13 cellular contexts compared by ENCODE assay signal in the genomic region with DNA sequence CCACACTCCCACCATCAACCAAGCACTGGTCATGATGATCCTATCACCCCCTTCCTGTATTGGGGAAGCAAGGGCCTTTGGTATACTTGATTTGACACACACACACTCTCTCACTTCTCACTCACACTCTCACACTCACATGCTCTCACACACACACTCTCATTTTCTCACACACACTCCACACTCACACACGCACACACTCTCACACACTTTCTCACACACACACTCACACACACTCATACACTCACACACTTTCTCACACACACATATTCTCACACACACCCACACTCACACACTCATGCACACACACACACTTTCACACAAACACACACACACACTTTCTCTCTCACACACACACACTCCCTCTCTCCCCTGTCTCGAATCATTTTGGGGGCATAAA. TPM values are rescaled to one million over a fixed set of nuclear protein-coding genes. Genes with fewer than 3 reads are reported as not detected.
DNase-seq lines count a peak whose midpoint lies in the region; ATAC-seq, FAIRE-seq and TF ChIP-seq lines count a peak whose summit lies in the region.
"Had no signal": no experiment of that assay in that cellular context is flagged by ENCODE, and none has a peak within 500 bp of the region (broad histone marks: within the 10 kb centered on the region; RNA-seq: fewer than 3 reads in every experiment).

No MANE protein-coding gene starts in this region.

- TF ChIP-seq CTCF in endodermal cell (conservative IDR thresholded peaks at IDR 0.05): no peak

- H3K9me3 ChIP-seq in BLaER1 (no peaks in the 10 kb centered on the region), endodermal cell (ENCODE audit: control insufficient read depth, low read length) (no peaks in the 10 kb centered on the region)

- no peak for DNase-seq in GM12892 (ENCODE audit: insufficient read length)
- no peak for DNase-seq in activated naive CD8-positive, alpha-beta T cell treated with anti-CD3 and anti-CD28 coated beads, Interleukin-2, amount 10 ng/mL, durations not matched to agents 7 days and 5 days
- DNase-seq in memory B cell (ENCODE audit: low spot score in 2 of 2): no peak
- DNase-seq in endodermal cell: no peak
- no peak for DNase-seq in H4 (ENCODE audit: low spot score)
- DNase-seq: activated CD4-positive, CD25-positive, alpha-beta regulatory T cell treated with anti-CD3 and anti-CD28 coated beads, Interleukin-2, amount 50 U/mL, for 72 hours; NCI-H1092; NCI-H524 had no signal

- H3K9ac ChIP-seq in BLaER1: no peak overlapping the region
- H3K9ac ChIP-seq in endodermal cell (ENCODE audit: extremely low read depth, low read length, poor library complexity, severe bottlenecking): no peak overlapping the region
- H3K9ac ChIP-seq: neural progenitor cell had no signal

- H3K27ac Mint-ChIP-seq in activated naive CD8-positive, alpha-beta T cell treated with anti-CD3 and anti-CD28 coated beads, Interleukin-2, amount 10 ng/mL, durations not matched to agents 7 days and 5 days: peak overlapping the region; percentile 93
- H3K27ac Mint-ChIP-seq in memory B cell (peak overlapping the region; percentile 69), endodermal cell (no peak overlapping the region)
- H3K27ac Mint-ChIP-seq: neural progenitor cell had no signal

- peak overlapping the region; percentile 48 for H3K4me3 Mint-ChIP-seq in activated naive CD8-positive, alpha-beta T cell treated with anti-CD3 and anti-CD28 coated beads, Interleukin-2, amount 10 ng/mL, durations not matched to agents 7 days and 5 days
- peak overlapping the region; percentile 2 for H3K4me3 Mint-ChIP-seq in memory B cell
- no peak overlapping the region for H3K4me3 Mint-ChIP-seq in endodermal cell
- H3K4me3 Mint-ChIP-seq: neural progenitor cell had no signal

- H3K4me3 ChIP-seq in BLaER1: no peak overlapping the region
- no peak overlapping the region for H3K4me3 ChIP-seq in endodermal cell (ENCODE audit: low read length)
- H3K4me3 ChIP-seq: neural progenitor cell had no signal

- H3K4me1 ChIP-seq in BLaER1: peaks cover 53% of the 10 kb centered on the region
- H3K4me1 ChIP-seq in endodermal cell (ENCODE audit: control insufficient read depth, insufficient read depth, low read length): no peaks in the 10 kb centered on the region
- H3K4me1 ChIP-seq: neural progenitor cell had no signal

- peaks cover 34% of the 10 kb centered on the region for H3K36me3 Mint-ChIP-seq in activated naive CD8-positive, alpha-beta T cell treated with anti-CD3 and anti-CD28 coated beads, Interleukin-2, amount 10 ng/mL, durations not matched to agents 7 days and 5 days
- no peaks in the 10 kb centered on the region for H3K36me3 Mint-ChIP-seq in memory B cell
- H3K36me3 Mint-ChIP-seq in endodermal cell (ENCODE audit: low read depth): peaks cover 11% of the 10 kb centered on the region

- H3K27ac ChIP-seq in BLaER1: peak overlapping the region; percentile 67; the same call in 1 of the 2 replicates
- no peak overlapping the region for H3K27ac ChIP-seq in endodermal cell (ENCODE audit: low read depth, low read length)
- H3K27ac ChIP-seq: neural progenitor cell had no signal

- WGBS in endodermal cell (ENCODE audit: insufficient coverage in 1 of 2, insufficient read length in 1 of 2), 2 experiments: 88 to 89% methylated on average over 2 of the region's 2 CpGs

- H3K4me2 ChIP-seq in BLaER1: peak overlapping the region; percentile 78
- H3K4me2 ChIP-seq: neural progenitor cell had no signal

- FAIRE-seq in GM12892 (lab: Jason Lieb, UNC): peak; percentile 86

- H4K20me1 ChIP-seq in BLaER1: no peaks in the 10 kb centered on the region

- no peak for TF ChIP-seq POLR2A in GM12892 (IDR thresholded peaks at IDR 0.05; ENCODE audit: low read depth, low read length)

- H3K4me1 Mint-ChIP-seq in activated naive CD8-positive, alpha-beta T cell treated with anti-CD3 and anti-CD28 coated beads, Interleukin-2, amount 10 ng/mL, durations not matched to agents 7 days and 5 days: peaks cover 64% of the 10 kb centered on the region
- H3K4me1 Mint-ChIP-seq in memory B cell (peaks cover 39% of the 10 kb centered on the region), endodermal cell (no peaks in the 10 kb centered on the region)
- H3K4me1 Mint-ChIP-seq: neural progenitor cell had no signal

- no peaks in the 10 kb centered on the region for H3K27me3 Mint-ChIP-seq in activated naive CD8-positive, alpha-beta T cell treated with anti-CD3 and anti-CD28 coated beads, Interleukin-2, amount 10 ng/mL, durations not matched to agents 7 days and 5 days
- H3K27me3 Mint-ChIP-seq in memory B cell (no peaks in the 10 kb centered on the region), endodermal cell (ENCODE audit: insufficient read depth) (peaks cover 11% of the 10 kb centered on the region)

- no peaks in the 10 kb centered on the region for H3K36me3 ChIP-seq in BLaER1
- H3K36me3 ChIP-seq in endodermal cell (ENCODE audit: control insufficient read depth, insufficient read depth, low read length): no peaks in the 10 kb centered on the region
- H3K36me3 ChIP-seq: neural progenitor cell had no signal

- POLR2A ChIA-PET in activated naive CD8-positive, alpha-beta T cell treated with anti-CD3 and anti-CD28 coated beads, Interleukin-2, amount 10 ng/mL, durations not matched to agents 7 days and 5 days (lab: Charles Lee): interaction anchor here (0.7 to 2.7 kb wide), 3 partner anchors 22 to 30 kb away, joined by 3 to 25 read pairs (median 4); no protein-coding TSS in a partner anchor

- H3K9me3 Mint-ChIP-seq in activated naive CD8-positive, alpha-beta T cell treated with anti-CD3 and anti-CD28 coated beads, Interleukin-2, amount 10 ng/mL, durations not matched to agents 7 days and 5 days: no peaks in the 10 kb centered on the region
- H3K9me3 Mint-ChIP-seq in memory B cell (no peaks in the 10 kb centered on the region), endodermal cell (no peaks in the 10 kb centered on the region)
- H3K9me3 Mint-ChIP-seq: neural progenitor cell had no signal

- ATAC-seq in activated naive CD8-positive, alpha-beta T cell treated with anti-CD3 and anti-CD28 coated beads, Interleukin-2, amount 10 ng/mL, durations not matched to agents 7 days and 5 days (ENCODE audit: low read depth): no peak
- ATAC-seq in memory B cell (ENCODE audit: low read depth) (no peak), GM19455 (IDR thresholded peaks at IDR 0.05; ENCODE audit: unreplicated experiment) (no peak), HG03097 (IDR thresholded peaks at IDR 0.05; ENCODE audit: low FRiP score, unreplicated experiment) (no peak)
- ATAC-seq: HCT116 had no signal

- H3K27me3 ChIP-seq in BLaER1 (no peaks in the 10 kb centered on the region), endodermal cell (ENCODE audit: control insufficient read depth, insufficient read depth, low read length, poor library complexity, severe bottlenecking) (peaks cover 20% of the 10 kb centered on the region)

RNA-seq across cellular contexts. Expression of gene RGCC, which starts 8.6 kb away (rescaled TPM):
- 10.1 TPM for polyA plus RNA-seq in GM12892 (2012; ENCODE audit: missing spikeins)
- 10 to 100 TPM; 38.7 to 45.3 TPM for total RNA-seq in activated naive CD8-positive, alpha-beta T cell treated with anti-CD3 and anti-CD28 coated beads, Interleukin-2, amount 10 ng/mL, durations not matched to agents 7 days and 5 days
- total RNA-seq in endodermal cell: 1 to 10 TPM; 5.4 TPM
- polyA plus RNA-seq in endodermal cell (2013, experiment 1 of 2): 14.1 TPM
- 13.2 TPM for polyA plus RNA-seq in endodermal cell (2013, experiment 2 of 2)
- total RNA-seq in H4 (2014; rRNA removed; shearing (Covaris generic)): 13.7 and 14.8 TPM in 2 replicates
